ENCODE assay signal across 8 cellular contexts in the genomic region with DNA sequence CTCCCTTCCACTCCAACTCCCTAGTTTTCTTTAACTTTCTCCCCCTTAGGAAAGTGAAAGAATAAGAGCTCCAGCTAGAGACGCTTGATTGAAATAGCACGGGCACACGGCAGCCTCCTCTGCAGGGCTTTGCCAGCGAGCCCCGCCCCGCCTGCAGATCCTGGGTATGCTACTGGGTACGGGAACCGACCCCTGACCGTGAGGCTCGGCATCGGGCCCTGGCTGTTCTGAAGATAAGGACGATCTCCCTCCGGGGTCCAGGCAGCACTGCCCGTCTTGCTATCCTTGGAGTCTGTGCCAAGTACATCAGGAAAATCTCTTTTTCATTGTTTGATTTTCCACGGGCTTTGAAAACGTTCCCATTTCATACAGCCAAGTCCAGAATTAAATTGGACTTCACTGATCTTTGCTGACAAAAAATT.
A peak's percentile ranks its signal among the peaks of the same experiment; 100 is the strongest.
DNase-seq lines count a peak whose midpoint lies in the region; ATAC-seq, FAIRE-seq and TF ChIP-seq lines count a peak whose summit lies in the region.

No MANE protein-coding gene starts in this region.

- H3K36me3 ChIP-seq in mucosa of rectum (ENCODE audit: control insufficient read depth in 2 of 2, insufficient read depth in 2 of 2, low read length in 2 of 2): no peaks in the 10 kb centered on the region

- peak overlapping the region; percentile 64 to 81 for H3K4me3 ChIP-seq in mucosa of rectum (ENCODE audit: low read length in 2 of 2)

- peaks cover 8 to 10% of the 10 kb centered on the region in 2 donors for H3K4me1 ChIP-seq in mucosa of rectum (ENCODE audit: control insufficient read depth in 2 of 2, insufficient read depth in 2 of 2, low read length in 2 of 2)

- peaks cover 4 to 9% of the 10 kb centered on the region in 2 donors for H3K27me3 ChIP-seq in mucosa of rectum (ENCODE audit: control insufficient read depth in 2 of 2, insufficient read depth in 2 of 2, low read length in 2 of 2)

- peak; percentile 81 for ATAC-seq in esophagus mucosa

- no peaks in the 10 kb centered on the region for H3K9me3 ChIP-seq in mucosa of rectum (ENCODE audit: control insufficient read depth in 2 of 2, low read length in 2 of 2)

- FAIRE-seq in GM12891 (lab: Jason Lieb, UNC): no peak

- TF ChIP-seq POLR2A in GM12891 (IDR thresholded peaks at IDR 0.05; ENCODE audit: low read depth, low read length): no peak

- peak overlapping the region in 1 of 2 donors; percentile 63 for H3K9ac ChIP-seq in mucosa of rectum (ENCODE audit: low read depth in 1 of 2, low read length in 2 of 2)

- DNase-seq in H4 (ENCODE audit: low spot score): peak; percentile 74
- DNase-seq in NCI-H226: peak; percentile 65
- peak; percentile 70 for DNase-seq in activated CD8-positive, alpha-beta memory T cell treated with anti-CD3 and anti-CD28 coated beads for 24 hours
- peak; percentile 59 for DNase-seq in stromal cell of bone marrow (ENCODE audit: low read depth)
- no peak for DNase-seq in NCI-H510A treated with DMSO at 0.1 percent for 48 hours (lab: John Stamatoyannopoulos, UW)
- no peak for DNase-seq in GM12891 (ENCODE audit: insufficient read length, low spot score)

- peak overlapping the region; percentile 64 to 74 for H3K27ac ChIP-seq in mucosa of rectum (ENCODE audit: low read depth in 2 of 2, low read length in 2 of 2)

TF ChIP-seq in GM12891, 5 proteins besides CTCF, POLR2A, EP300 and RAD21:
- TF ChIP-seq TAF1 (IDR thresholded peaks at IDR 0.05; ENCODE audit: low read depth, low read length): no peak
- TF ChIP-seq POLR2AphosphoS5 (IDR thresholded peaks at IDR 0.05; ENCODE audit: low read depth, low read length): no peak
- TF ChIP-seq SPI1 (IDR thresholded peaks at IDR 0.05; ENCODE audit: low read depth, low read length): no peak
- no peak for TF ChIP-seq PAX5 (IDR thresholded peaks at IDR 0.05; ENCODE audit: insufficient read depth, low read length, severe bottlenecking)
- no peak for TF ChIP-seq POU2F2 (IDR thresholded peaks at IDR 0.05; ENCODE audit: low read depth, low read length)
TF ChIP-seq in GM12891: peak in this region for 0.

Comparison
In these comparisons a context has a peak if more than half of its experiments do, and no peak if none do; other contexts are left out.
1. DNase-seq: peak in H4 (single experiment), NCI-H226 (single experiment), activated CD8-positive, alpha-beta memory T cell treated with anti-CD3 and anti-CD28 coated beads for 24 hours (single experiment) and stromal cell of bone marrow (single experiment); none in NCI-H510A treated with DMSO at 0.1 percent for 48 hours (single experiment) and GM12891 (single experiment).